ENCODE assay signal across 9 cellular contexts in the genomic region with DNA sequence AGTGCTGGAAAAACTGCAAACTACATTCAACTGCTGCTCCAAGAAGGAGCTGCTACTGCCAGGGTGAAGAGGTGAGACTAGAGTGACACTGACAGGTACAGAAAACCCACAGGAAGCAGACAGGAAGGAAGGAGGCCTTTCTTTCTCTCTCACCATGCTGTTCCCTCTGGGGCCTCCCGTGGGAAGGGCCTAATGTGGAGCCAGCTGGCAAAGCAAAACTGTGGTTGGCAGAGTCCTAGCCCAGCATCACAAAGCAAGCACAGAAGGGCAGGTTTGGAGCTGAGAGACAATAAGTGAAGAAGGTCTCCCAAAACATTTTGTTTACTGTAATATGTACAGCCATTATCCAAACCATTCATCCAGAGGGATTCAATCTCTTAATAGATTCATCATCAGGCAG.
DNase-seq lines count a peak whose midpoint lies in the region; ATAC-seq and TF ChIP-seq lines count a peak whose summit lies in the region.
"Had no signal": no experiment of that assay in that cellular context is flagged by ENCODE, and none has a peak within 500 bp of the region (broad histone marks: within the 10 kb centered on the region; RNA-seq: fewer than 3 reads in every experiment).

No MANE protein-coding gene starts in this region.

- intact Hi-C loops in MCF 10A (cut with micrococcal nuclease) = loop anchor here (5.0 kb wide), 1 partner anchor 598 kb away; no protein-coding TSS in a partner anchor

- no peak overlapping the region for H3K23ac ChIP-seq in neuronal stem cell (ENCODE audit: low read depth, low read length, poor library complexity)

- ATAC-seq in GM21723 (IDR thresholded peaks at IDR 0.05; ENCODE audit: unreplicated experiment) (no peak), GM19023 (IDR thresholded peaks at IDR 0.05; ENCODE audit: unreplicated experiment) (no peak)

- no peak overlapping the region for H2BK120ac ChIP-seq in neuronal stem cell (ENCODE audit: low read depth, low read length)

- DNase-seq in NCI-H1436 (lab: John Stamatoyannopoulos, UW) (peak; percentile 20), NCI-H1436 treated with DMSO at 0.1 percent for 48 hours (lab: John Stamatoyannopoulos, UW) (no peak), NCI-H1694 (lab: John Stamatoyannopoulos, UW) (peak; percentile 81), MCF 10A (ENCODE audit: unreplicated experiment) (peak; percentile 17), neuronal stem cell (ENCODE audit: low spot score) (no peak), DMS79 (lab: John Stamatoyannopoulos, UW) (no peak)

- no peak for TF ChIP-seq CTCF in MCF 10A (IDR thresholded peaks at IDR 0.05; ENCODE audit: unreplicated experiment)

- no peak overlapping the region for H2BK5ac ChIP-seq in neuronal stem cell (ENCODE audit: low read length)

- no peak overlapping the region for H3K4me2 ChIP-seq in neuronal stem cell (ENCODE audit: insufficient read depth, low read length, poor library complexity, severe bottlenecking)

- H3K9me3 ChIP-seq in neuronal stem cell (replicated peaks in 1 of 2; ENCODE audit: control insufficient read depth in 2 of 2, insufficient read depth in 1 of 2, low read depth in 1 of 2, low read length in 2 of 2) = peaks cover 0 to 1% of the 10 kb centered on the region in 2 donors
- H3K9me3 ChIP-seq: thyroid gland had no signal

- no peak overlapping the region for H4K8ac ChIP-seq in neuronal stem cell (ENCODE audit: low read depth, low read length)

- H3K4me3 ChIP-seq in neuronal stem cell (ENCODE audit: low read length in 2 of 2) = no peak overlapping the region
- H3K4me3 ChIP-seq: thyroid gland had no signal

- H2AK5ac ChIP-seq in neuronal stem cell (ENCODE audit: low read depth, low read length) = peak overlapping the region; percentile 4

- no peaks in the 10 kb centered on the region for H3K36me3 Mint-ChIP-seq in MCF 10A (ENCODE audit: insufficient read depth, unreplicated experiment)

- H3K79me1 ChIP-seq in neuronal stem cell (ENCODE audit: low read depth, low read length) = no peaks in the 10 kb centered on the region

- H3K27me3 Mint-ChIP-seq in MCF 10A (ENCODE audit: insufficient read depth, unreplicated experiment) = no peaks in the 10 kb centered on the region

- no peaks in the 10 kb centered on the region for H3K36me3 ChIP-seq in neuronal stem cell (replicated peaks in 1 of 2; ENCODE audit: control insufficient read depth in 2 of 2, insufficient read depth in 2 of 2, low read length in 2 of 2)
- H3K36me3 ChIP-seq: thyroid gland had no signal

- H3K27ac Mint-ChIP-seq in MCF 10A (ENCODE audit: low read depth, unreplicated experiment) = no peak overlapping the region

- no peak overlapping the region for H3K4me3 Mint-ChIP-seq in MCF 10A (ENCODE audit: unreplicated experiment)

- CTCF ChIA-PET in MCF 10A (lab: Yijun Ruan, JAX) = interaction anchor here (0.5 to 4.1 kb wide), 6 partner anchors 15 to 736 kb away, joined by 3 to 23 read pairs (median 4); a partner anchor contains a TSS

- H3K27ac ChIP-seq in neuronal stem cell (replicated peaks; ENCODE audit: low read length) = no peak overlapping the region
- H3K27ac ChIP-seq: thyroid gland had no signal

- WGBS in neuronal stem cell (ENCODE audit: extremely low coverage in 2 of 2, insufficient read length in 2 of 2, insufficient replicate concordance in 1 of 2), 2 donors = no CpG with 5 or more reads among the region's 1 CpG

- POLR2A ChIA-PET in MCF 10A (lab: Yijun Ruan, JAX) = interaction anchor here (0.6 to 1.5 kb wide), 3 partner anchors 14 to 187 kb away, joined by 3 to 4 read pairs (median 3); a partner anchor contains a TSS

- H4K91ac ChIP-seq in neuronal stem cell (ENCODE audit: low read depth, low read length, poor library complexity) = no peak overlapping the region

- no TSS peak for BruUV-seq in MCF 10A (replicated peaks; lab: Mats Ljungman, UMichigan)

- no peak overlapping the region for H2AFZ ChIP-seq in neuronal stem cell (ENCODE audit: low read length)

- no peak overlapping the region for H3K4ac ChIP-seq in neuronal stem cell (ENCODE audit: low read length)

- H3K27me3 ChIP-seq in neuronal stem cell (ENCODE audit: control insufficient read depth in 3 of 3, insufficient read depth in 3 of 3, low read depth in 1 of 3, low read length in 3 of 3) = peaks cover 0 to 44% (median 0%) of the 10 kb centered on the region in 3 experiments
- H3K27me3 ChIP-seq: thyroid gland had no signal

- no peak overlapping the region for H3K14ac ChIP-seq in neuronal stem cell (ENCODE audit: low read length)

- H3K4me1 Mint-ChIP-seq in MCF 10A (ENCODE audit: insufficient read depth, unreplicated experiment) = peaks cover 30% of the 10 kb centered on the region

- H3K4me1 ChIP-seq in neuronal stem cell (ENCODE audit: control insufficient read depth in 2 of 2, insufficient read depth in 1 of 2, low read depth in 1 of 2, low read length in 2 of 2) = peaks cover 2 to 21% of the 10 kb centered on the region in 2 donors

- no peaks in the 10 kb centered on the region for H3K9me3 Mint-ChIP-seq in MCF 10A (ENCODE audit: unreplicated experiment)

- H2BK12ac ChIP-seq in neuronal stem cell (ENCODE audit: low read length) = no peak overlapping the region

- H3K9ac ChIP-seq in neuronal stem cell (ENCODE audit: low read depth, low read length, poor library complexity) = no peak overlapping the region

- peak overlapping the region; percentile 11 for H2BK15ac ChIP-seq in neuronal stem cell (ENCODE audit: low read length)

- H3K18ac ChIP-seq in neuronal stem cell (ENCODE audit: low read length) = peak overlapping the region; percentile 44

Comparison
In these comparisons a context has a peak if more than half of its experiments do, and no peak if none do; other contexts are left out.
1. DNase-seq: peak in NCI-H1436 (single experiment), NCI-H1694 (single experiment) and MCF 10A (single experiment); none in NCI-H1436 treated with DMSO at 0.1 percent for 48 hours (single experiment), neuronal stem cell (single experiment) and DMS79 (single experiment).